Comparison of ENCODE assay signal across 13 cellular contexts in the genomic region with DNA sequence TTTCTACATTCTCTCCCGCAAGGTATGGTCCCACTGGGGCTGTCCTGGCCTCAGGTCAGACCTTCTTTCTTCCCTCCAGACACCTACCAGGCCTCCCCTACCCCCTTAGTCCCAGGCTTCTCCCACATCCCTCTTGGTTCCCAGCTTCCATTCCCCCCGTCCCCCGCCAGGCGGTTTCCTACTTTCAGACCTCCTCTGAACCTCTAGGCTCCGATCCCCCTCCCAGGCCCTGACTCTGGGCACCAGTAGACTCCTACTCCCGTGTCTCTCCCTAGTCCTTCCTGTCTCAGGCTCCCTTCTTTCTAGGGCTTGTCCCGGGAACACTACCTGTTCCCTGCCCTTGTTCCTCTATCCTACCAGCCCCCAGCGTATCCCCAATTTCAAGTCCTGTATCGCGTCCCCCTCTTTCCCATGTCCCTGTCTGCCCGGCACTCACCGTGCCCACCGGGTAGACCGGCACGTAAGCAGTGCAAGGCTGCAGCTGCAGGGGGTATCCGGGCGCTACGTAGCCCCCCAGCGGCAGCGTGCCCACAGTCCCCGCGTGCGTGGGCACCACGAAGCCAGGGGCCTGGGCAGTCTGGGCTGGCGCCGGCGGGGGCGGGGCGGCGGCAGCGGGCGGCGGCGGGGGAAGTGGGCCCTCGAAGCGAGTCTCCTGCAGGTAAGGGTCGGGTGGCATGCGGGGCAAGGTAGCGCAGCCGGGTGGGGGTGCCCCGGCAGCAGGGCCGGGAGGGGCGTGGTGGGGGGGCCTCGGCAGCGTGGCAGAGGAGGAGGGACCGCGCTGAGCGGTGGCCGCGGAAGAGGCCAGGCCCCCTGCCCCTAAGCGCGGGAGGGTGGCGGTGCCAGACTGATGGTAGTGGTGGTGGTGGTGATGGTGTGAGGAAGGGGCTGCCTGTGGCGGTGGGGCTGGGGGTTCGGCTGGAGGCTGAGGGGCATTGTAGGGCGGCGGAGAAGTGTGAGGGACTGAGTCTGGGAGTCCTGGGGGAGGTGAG. TPM values are rescaled to one million over a fixed set of nuclear protein-coding genes. Genes with fewer than 3 reads are reported as not detected.
DNase-seq lines count a peak whose midpoint lies in the region; ATAC-seq and TF ChIP-seq lines count a peak whose summit lies in the region.
"Had no signal": no experiment of that assay in that cellular context is flagged by ENCODE, and none has a peak within 500 bp of the region (broad histone marks: within the 10 kb centered on the region; RNA-seq: fewer than 3 reads in every experiment).

No MANE protein-coding gene starts in this region.

- H3K4me3 ChIP-seq in iPS-15b (ENCODE audit: low read depth, low read length), result peak overlapping the region; percentile 58
- peak overlapping the region; percentile 61 to 80 (median 78) for H3K4me3 ChIP-seq in sigmoid colon

- no peaks in the 10 kb centered on the region for H3K9me3 Mint-ChIP-seq in activated naive CD8-positive, alpha-beta T cell treated with anti-CD3 and anti-CD28 coated beads for 36 hours

- H3K27me3 ChIP-seq in iPS-15b (ENCODE audit: control insufficient read depth, insufficient read depth, low read length) (peaks cover 48% of the 10 kb centered on the region), sigmoid colon (no peaks in the 10 kb centered on the region)

- H3K9me3 ChIP-seq in iPS-15b (ENCODE audit: control insufficient read depth, insufficient read depth, low read length), result no peaks in the 10 kb centered on the region
- H3K9me3 ChIP-seq in sigmoid colon, result no peaks in the 10 kb centered on the region
- H3K9me3 ChIP-seq: gastrocnemius medialis, lower lobe of right lung had no signal

- ATAC-seq in HG03469 (IDR thresholded peaks at IDR 0.05; ENCODE audit: unreplicated experiment) (no peak), HG02610 (IDR thresholded peaks at IDR 0.05; ENCODE audit: unreplicated experiment) (no peak)
- ATAC-seq: gastrocnemius medialis, lower lobe of right lung, right cardiac atrium had no signal

- TF ChIP-seq POLR2A in sigmoid colon (IDR thresholded peaks at IDR 0.05), result no peak

- TF ChIP-seq CTCF in GM13976 (IDR thresholded peaks at IDR 0.05; ENCODE audit: borderline replicate concordance, control extremely low read depth, extremely low read depth, insufficient read depth, missing control alignments), result no peak
- TF ChIP-seq CTCF in sigmoid colon (IDR thresholded peaks at IDR 0.05), result no peak

- DNase-seq in GM13976 (ENCODE audit: low spot score) (peak; percentile 18), sigmoid colon (no peak), NCI-H1092 treated with DMSO at 0.1 percent for 48 hours (lab: John Stamatoyannopoulos, UW) (no peak), NOMO-1 treated with DMSO at 0.1 percent for 48 hours (lab: John Stamatoyannopoulos, UW; ENCODE audit: unreplicated experiment) (no peak)
- no peak for DNase-seq in activated naive CD8-positive, alpha-beta T cell treated with anti-CD3 and anti-CD28 coated beads for 36 hours
- DNase-seq: activated effector memory CD4-positive, alpha-beta T cell treated with Interleukin-2 at 50 U/mL for 16 hours; gastrocnemius medialis; lower lobe of right lung had no signal

- no peak for TF ChIP-seq EP300 in sigmoid colon (IDR thresholded peaks at IDR 0.05)

- H3K27ac ChIP-seq in sigmoid colon, result peak overlapping the region in 3 of 4 donors; percentile 92 to 93 (median 93)
- H3K27ac ChIP-seq: lower lobe of right lung, VCaP had no signal

- H3K9ac ChIP-seq in iPS-15b (ENCODE audit: low read depth, low read length), result no peak overlapping the region

- H3K36me3 Mint-ChIP-seq in activated naive CD8-positive, alpha-beta T cell treated with anti-CD3 and anti-CD28 coated beads for 36 hours, result peaks cover 7% of the 10 kb centered on the region

- H3K4me1 ChIP-seq in iPS-15b (ENCODE audit: control insufficient read depth, insufficient read depth, low read length) (peaks cover 24% of the 10 kb centered on the region), sigmoid colon (peaks cover 0 to 47% (median 40%) of the 10 kb centered on the region in 4 donors)

- H3K4me1 Mint-ChIP-seq in activated naive CD8-positive, alpha-beta T cell treated with anti-CD3 and anti-CD28 coated beads for 36 hours, result peaks cover 46% of the 10 kb centered on the region

- in situ Hi-C loops in GM13976 (cut with MboI; ENCODE audit: low sequenced_read_pairs, unreplicated experiment), result no loop called here

- H3K36me3 ChIP-seq in iPS-15b (ENCODE audit: control insufficient read depth, insufficient read depth, low read length) (no peaks in the 10 kb centered on the region), sigmoid colon (peaks cover 0 to 18% (median 0%) of the 10 kb centered on the region in 4 donors)
- H3K36me3 ChIP-seq: gastrocnemius medialis, lower lobe of right lung had no signal

- H3K4me3 Mint-ChIP-seq in activated naive CD8-positive, alpha-beta T cell treated with anti-CD3 and anti-CD28 coated beads for 36 hours, result peak overlapping the region; percentile 69

- WGBS in sigmoid colon, 2 donors, result 53 to 78% methylated on average over 57 of the region's 57 CpGs

- intact Hi-C loops in sigmoid colon (cut with DNase I), result loop anchor here (5.0 to 10.0 kb wide), 2 partner anchors 47 to 105 kb away; no protein-coding TSS in a partner anchor

- peaks cover 21% of the 10 kb centered on the region for H3K27me3 Mint-ChIP-seq in activated naive CD8-positive, alpha-beta T cell treated with anti-CD3 and anti-CD28 coated beads for 36 hours

- peak overlapping the region; percentile 18 for H3K27ac Mint-ChIP-seq in activated naive CD8-positive, alpha-beta T cell treated with anti-CD3 and anti-CD28 coated beads for 36 hours

RNA-seq across cellular contexts. Expression of a gene that starts 1.5 kb away (rescaled TPM):
- total RNA-seq in activated naive CD8-positive, alpha-beta T cell treated with anti-CD3 and anti-CD28 coated beads for 36 hours, result 1 to 10 TPM; 1.4 to 1.5 TPM
- total RNA-seq in sigmoid colon, result 1 to 10 TPM; 1.8 to 6.1 (median 3.1) TPM
- 1 to 10 TPM in 2 of 3 donors, under 1 TPM in 1; 0.46 to 3.3 (median 1.8) TPM for polyA plus RNA-seq in sigmoid colon

RNA-seq across cellular contexts. Expression of a gene that starts 3.7 kb away (rescaled TPM):
- total RNA-seq in activated naive CD8-positive, alpha-beta T cell treated with anti-CD3 and anti-CD28 coated beads for 36 hours, result 10 to 100 TPM; 19.5 to 24.4 TPM
- 100 to 1,000 TPM in 2 of 4 donors, 10 to 100 TPM in 2; 15.5 to 126 (median 62.7) TPM for total RNA-seq in sigmoid colon
- polyA plus RNA-seq in sigmoid colon, result 10 to 100 TPM in 1 of 3 donors, 1 to 10 TPM in 2; 3.0 to 13.0 (median 5.4) TPM

RNA-seq across cellular contexts. Expression of a gene that starts 14.2 kb away (rescaled TPM):
- 10 to 100 TPM; 12.8 to 14.0 TPM for total RNA-seq in activated naive CD8-positive, alpha-beta T cell treated with anti-CD3 and anti-CD28 coated beads for 36 hours
- 10 to 100 TPM in 3 of 4 donors, 1 to 10 TPM in 1; 8.1 to 24.4 (median 14.3) TPM for total RNA-seq in sigmoid colon
- polyA plus RNA-seq in sigmoid colon, result 10 to 100 TPM in 2 of 3 donors, 1 to 10 TPM in 1; 2.3 to 15.1 (median 13.8) TPM

RNA-seq across cellular contexts. Expression of a gene that starts 20.1 kb away (rescaled TPM):
- total RNA-seq in activated naive CD8-positive, alpha-beta T cell treated with anti-CD3 and anti-CD28 coated beads for 36 hours, result 1 to 10 TPM; 5.8 to 6.8 TPM
- total RNA-seq in sigmoid colon, result 1 to 10 TPM; 2.1 to 5.5 (median 4.2) TPM
- 10 to 100 TPM in 1 of 3 donors, 1 to 10 TPM in 2; 4.9 to 10.4 (median 6.0) TPM for polyA plus RNA-seq in sigmoid colon

RNA-seq across cellular contexts. Expression of a gene that starts 22.2 kb away (rescaled TPM):
- 10 to 100 TPM; 50.4 to 53.5 TPM for total RNA-seq in activated naive CD8-positive, alpha-beta T cell treated with anti-CD3 and anti-CD28 coated beads for 36 hours
- 10 to 100 TPM; 24.5 to 73.4 (median 24.8) TPM for total RNA-seq in sigmoid colon
- polyA plus RNA-seq in sigmoid colon, result 10 to 100 TPM; 10.9 to 93.6 (median 14.4) TPM
